19 cellular contexts compared by ENCODE assay signal in the genomic region with DNA sequence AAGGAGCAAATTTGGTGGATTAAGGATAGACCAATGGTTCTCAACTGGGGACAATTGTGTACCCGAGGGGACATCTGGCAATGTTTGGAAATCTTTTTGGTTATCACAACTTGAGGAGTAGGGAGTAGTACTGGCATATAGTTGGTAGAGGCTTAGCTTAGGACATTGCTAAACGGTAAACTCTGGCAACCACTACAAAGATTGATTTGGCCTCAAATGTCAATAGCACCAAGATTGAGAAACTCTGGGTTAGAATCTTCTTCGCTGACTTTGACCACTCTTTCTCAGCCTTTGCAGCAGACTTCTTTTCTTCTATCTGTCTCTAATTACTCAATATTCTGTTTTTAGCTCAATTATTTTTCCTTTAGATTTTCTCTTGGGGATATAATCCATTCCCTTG. TPM values are rescaled to one million over a fixed set of nuclear protein-coding genes. Genes with fewer than 3 reads are reported as not detected.
A peak's percentile ranks its signal among the peaks of the same experiment; 100 is the strongest.
DNase-seq lines count a peak whose midpoint lies in the region; ATAC-seq, FAIRE-seq and TF ChIP-seq lines count a peak whose summit lies in the region.
"Had no signal": no experiment of that assay in that cellular context is flagged by ENCODE, and none has a peak within 500 bp of the region (broad histone marks: within the 10 kb centered on the region; RNA-seq: fewer than 3 reads in every experiment).

No MANE protein-coding gene starts in this region.

- CTCF ChIA-PET in activated naive CD4-positive, alpha-beta T cell treated with anti-CD3 and anti-CD28 coated beads, Interleukin-2, amount 10 ng/mL, durations not matched to agents 7 days and 5 days (lab: Charles Lee) = interaction anchor here (0.5 to 3.8 kb wide), 5 partner anchors 11 to 479 kb away, joined by 3 to 51 read pairs (median 3); no protein-coding TSS in a partner anchor
- CTCF ChIA-PET in PC-3 (lab: Charles Lee) = interaction anchor here (1.9 kb wide), 1 partner anchor 446 kb away, joined by 13 read pairs; no protein-coding TSS in a partner anchor

- no peak for ATAC-seq in PC-3
- ATAC-seq in stimulated activated memory B cell treated with anti-CD40 and anti-IgM and Interleukin-4, amounts not matched to agents 10 μg/mL and 1 μg/mL and 100 μg/mL, for 72 hours = no peak
- no peak for ATAC-seq in HG03159 (IDR thresholded peaks at IDR 0.05; ENCODE audit: unreplicated experiment)
- no peak for ATAC-seq in GM21529 (IDR thresholded peaks at IDR 0.05; ENCODE audit: unreplicated experiment)
- ATAC-seq: mucosa of descending colon, right cardiac atrium, Right ventricle myocardium inferior had no signal

- peak overlapping the region; percentile 56 for H3K27ac Mint-ChIP-seq in activated naive CD4-positive, alpha-beta T cell treated with anti-CD3 and anti-CD28 coated beads, Interleukin-2, amount 10 ng/mL, durations not matched to agents 7 days and 5 days
- peak overlapping the region; percentile 43 for H3K27ac Mint-ChIP-seq in endothelial cell (ENCODE audit: unreplicated experiment)
- H3K27ac Mint-ChIP-seq in stimulated activated memory B cell treated with anti-CD40 and anti-IgM and Interleukin-4, amounts not matched to agents 10 μg/mL and 1 μg/mL and 100 μg/mL, for 72 hours = peak overlapping the region; percentile 91

- no peak for FAIRE-seq in small intestine (lab: Jason Lieb, UNC)

- no TSS peak for BruUV-seq in PC-3 (replicated peaks; lab: Mats Ljungman, UMichigan)

- 0 out of 2 replicates have a peak, but pooled peaks cover 4% of the 10 kb centered on the region for H4K20me1 ChIP-seq in PC-3 (ENCODE audit: low read length)

- no peaks in the 10 kb centered on the region for H3K9me2 ChIP-seq in PC-3 (replicated peaks; ENCODE audit: low read length)

- H3K27me3 ChIP-seq in PC-3 (ENCODE audit: low read length) (no peaks in the 10 kb centered on the region), small intestine (ENCODE audit: control insufficient read depth in 2 of 2, insufficient read depth in 2 of 2, low read length in 2 of 2) (no peaks in the 10 kb centered on the region)

- H3K4me1 ChIP-seq in PC-3 (ENCODE audit: insufficient read depth, low read length) (peaks cover 5% of the 10 kb centered on the region; the same call in 1 of the 2 replicates), small intestine (ENCODE audit: control insufficient read depth in 2 of 2, insufficient read depth in 1 of 2, low read depth in 1 of 2, low read length in 1 of 2) (no peaks in the 10 kb centered on the region)
- H3K4me1 ChIP-seq: left lung had no signal

- H3K36me3 ChIP-seq in PC-3 (ENCODE audit: low read depth, low read length) (no peaks in the 10 kb centered on the region; the same call in 1 of the 2 replicates), small intestine (ENCODE audit: control insufficient read depth in 2 of 2, insufficient read depth in 2 of 2, low read length in 2 of 2) (no peaks in the 10 kb centered on the region)
- H3K36me3 ChIP-seq: left lung, thoracic aorta had no signal

- peak overlapping the region; percentile 85 for H2AFZ ChIP-seq in PC-3 (ENCODE audit: low read length)

- 73 to 81% (median 81%) methylated on average over 3 of the region's 3 CpGs for WGBS in small intestine, 3 donors

- no peak overlapping the region for H3K4me2 ChIP-seq in PC-3 (ENCODE audit: low read length)

- H3K4me3 ChIP-seq in PC-3 (ENCODE audit: low read length) (no peak overlapping the region), small intestine (ENCODE audit: low read depth in 1 of 2, low read length in 2 of 2) (no peak overlapping the region)
- H3K4me3 ChIP-seq: left lung, mucosa of descending colon, thoracic aorta had no signal

- H3K9ac ChIP-seq in PC-3 (ENCODE audit: low read length) = no peak overlapping the region

- peaks cover 3% of the 10 kb centered on the region for H3K36me3 Mint-ChIP-seq in activated naive CD4-positive, alpha-beta T cell treated with anti-CD3 and anti-CD28 coated beads, Interleukin-2, amount 10 ng/mL, durations not matched to agents 7 days and 5 days
- no peaks in the 10 kb centered on the region for H3K36me3 Mint-ChIP-seq in endothelial cell (ENCODE audit: low read depth, unreplicated experiment)
- no peaks in the 10 kb centered on the region for H3K36me3 Mint-ChIP-seq in stimulated activated memory B cell treated with anti-CD40 and anti-IgM and Interleukin-4, amounts not matched to agents 10 μg/mL and 1 μg/mL and 100 μg/mL, for 72 hours
- H3K36me3 Mint-ChIP-seq: stimulated activated naive B cell treated with anti-CD40 and anti-IgM and Interleukin-4, amounts not matched to agents 10 μg/mL and 1 μg/mL and 100 μg/mL, for 72 hours had no signal

- H3F3A ChIP-seq in PC-3 (ENCODE audit: low read length, unreplicated experiment) = no peaks in the 10 kb centered on the region

- peaks cover 33% of the 10 kb centered on the region for H3K79me2 ChIP-seq in PC-3 (ENCODE audit: low read length)

- no peak for TF ChIP-seq CTCF in PC-3 (conservative IDR thresholded peaks at IDR 0.05; ENCODE audit: low read depth, low read length)
- TF ChIP-seq CTCF in endothelial cell (IDR thresholded peaks at IDR 0.05; ENCODE audit: unreplicated experiment) = no peak

- no peaks in the 10 kb centered on the region for H3K9me3 Mint-ChIP-seq in activated naive CD4-positive, alpha-beta T cell treated with anti-CD3 and anti-CD28 coated beads, Interleukin-2, amount 10 ng/mL, durations not matched to agents 7 days and 5 days
- no peaks in the 10 kb centered on the region for H3K9me3 Mint-ChIP-seq in endothelial cell (ENCODE audit: unreplicated experiment)
- H3K9me3 Mint-ChIP-seq in stimulated activated memory B cell treated with anti-CD40 and anti-IgM and Interleukin-4, amounts not matched to agents 10 μg/mL and 1 μg/mL and 100 μg/mL, for 72 hours = peaks cover 2% of the 10 kb centered on the region
- H3K9me3 Mint-ChIP-seq: stimulated activated naive B cell treated with anti-CD40 and anti-IgM and Interleukin-4, amounts not matched to agents 10 μg/mL and 1 μg/mL and 100 μg/mL, for 72 hours had no signal

- POLR2A ChIA-PET in PC-3 (lab: Charles Lee; ENCODE audit: unreplicated experiment) = no interaction called here

- intact Hi-C loops in PC-3 (cut with micrococcal nuclease) = loop anchor here (5.0 to 10.0 kb wide), 2 partner anchors 223 to 820 kb away; no protein-coding TSS in a partner anchor

- H3K27ac ChIP-seq in PC-3 (ENCODE audit: low read length) = no peak overlapping the region
- H3K27ac ChIP-seq in small intestine (ENCODE audit: low read depth in 1 of 2, low read length in 1 of 2) = no peak overlapping the region
- H3K27ac ChIP-seq: left lung, thoracic aorta had no signal

- DNase-seq in activated naive CD4-positive, alpha-beta T cell treated with anti-CD3 and anti-CD28 coated beads, Interleukin-2, amount 10 ng/mL, durations not matched to agents 7 days and 5 days = no peak
- DNase-seq in activated naive CD4-positive, alpha-beta T cell (lab: John Stamatoyannopoulos, UW) = no peak
- no peak for DNase-seq in PC-3
- no peak for DNase-seq in endothelial cell (ENCODE audit: low spot score)
- DNase-seq in small intestine = no peak
- DNase-seq: activated CD8-positive, alpha-beta memory T cell treated with anti-CD3 and anti-CD28 coated beads for 24 hours; aorta; left lung; mucosa of descending colon; NCI-H1048; NCI-H2029 treated with DMSO at 0.1 percent for 48 hours; nucleus accumbens; right cardiac atrium; stimulated activated naive B cell treated with anti-CD40 and anti-IgM and Interleukin-4, amounts not matched to agents 10 μg/mL and 1 μg/mL and 100 μg/mL, for 72 hours had no signal

- no peak overlapping the region for H3K4me3 Mint-ChIP-seq in activated naive CD4-positive, alpha-beta T cell treated with anti-CD3 and anti-CD28 coated beads, Interleukin-2, amount 10 ng/mL, durations not matched to agents 7 days and 5 days
- H3K4me3 Mint-ChIP-seq in endothelial cell (ENCODE audit: unreplicated experiment) = no peak overlapping the region
- no peak overlapping the region for H3K4me3 Mint-ChIP-seq in stimulated activated memory B cell treated with anti-CD40 and anti-IgM and Interleukin-4, amounts not matched to agents 10 μg/mL and 1 μg/mL and 100 μg/mL, for 72 hours
- H3K4me3 Mint-ChIP-seq: stimulated activated naive B cell treated with anti-CD40 and anti-IgM and Interleukin-4, amounts not matched to agents 10 μg/mL and 1 μg/mL and 100 μg/mL, for 72 hours had no signal

- H3K9me3 ChIP-seq in PC-3 (ENCODE audit: low read length) (no peaks in the 10 kb centered on the region), small intestine (ENCODE audit: control insufficient read depth, low read depth) (no peaks in the 10 kb centered on the region)
- H3K9me3 ChIP-seq: left lung, mucosa of descending colon, thoracic aorta had no signal

- H3K4me1 Mint-ChIP-seq in activated naive CD4-positive, alpha-beta T cell treated with anti-CD3 and anti-CD28 coated beads, Interleukin-2, amount 10 ng/mL, durations not matched to agents 7 days and 5 days = peaks cover 31% of the 10 kb centered on the region
- no peaks in the 10 kb centered on the region for H3K4me1 Mint-ChIP-seq in endothelial cell (ENCODE audit: unreplicated experiment)
- no peaks in the 10 kb centered on the region for H3K4me1 Mint-ChIP-seq in stimulated activated memory B cell treated with anti-CD40 and anti-IgM and Interleukin-4, amounts not matched to agents 10 μg/mL and 1 μg/mL and 100 μg/mL, for 72 hours

- peaks cover 4% of the 10 kb centered on the region for H3K27me3 Mint-ChIP-seq in activated naive CD4-positive, alpha-beta T cell treated with anti-CD3 and anti-CD28 coated beads, Interleukin-2, amount 10 ng/mL, durations not matched to agents 7 days and 5 days
- peaks cover 5% of the 10 kb centered on the region for H3K27me3 Mint-ChIP-seq in endothelial cell (ENCODE audit: unreplicated experiment)
- H3K27me3 Mint-ChIP-seq in stimulated activated memory B cell treated with anti-CD40 and anti-IgM and Interleukin-4, amounts not matched to agents 10 μg/mL and 1 μg/mL and 100 μg/mL, for 72 hours = no peaks in the 10 kb centered on the region

RNA-seq across cellular contexts. Expression of gene NBDY, which starts 1.5 kb away (rescaled TPM):
- total RNA-seq in PC-3 (2014; rRNA removed) (9.7 and 13.6 TPM in 2 replicates), endothelial cell (ENCODE audit: unreplicated experiment) (90.1 TPM)
- 10 to 100 TPM; 11.9 to 24.5 (median 17.3) TPM for polyA plus RNA-seq in small intestine
